Comparison of ENCODE assay signal across 8 cellular contexts in the genomic region with DNA sequence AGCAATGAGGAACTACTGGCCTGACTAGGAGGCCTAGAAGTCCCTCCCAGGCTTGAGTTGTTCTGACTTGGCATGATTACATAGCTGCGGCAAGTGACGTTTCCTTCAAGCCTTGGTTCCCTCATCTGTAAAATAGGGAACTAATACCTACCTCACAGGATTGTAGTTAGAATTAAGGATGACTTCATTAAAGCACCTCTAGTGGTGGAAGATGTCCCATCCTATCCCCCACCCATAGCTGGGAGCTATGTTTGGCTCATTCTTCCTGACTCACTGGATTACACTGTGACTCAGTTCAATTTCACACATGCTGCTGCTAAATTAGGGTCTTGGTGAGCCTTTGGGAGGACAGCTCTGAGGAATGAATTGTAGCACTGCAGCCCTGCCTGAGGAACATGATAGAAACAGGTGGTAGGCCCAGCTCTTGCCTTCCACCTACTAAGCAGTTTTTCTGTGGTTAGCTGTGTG. TPM values are rescaled to one million over a fixed set of nuclear protein-coding genes. Genes with fewer than 3 reads are reported as not detected.
DNase-seq lines count a peak whose midpoint lies in the region; ATAC-seq and TF ChIP-seq lines count a peak whose summit lies in the region.

No MANE protein-coding gene starts in this region.

- H2BK15ac ChIP-seq in H9 (ENCODE audit: low read depth, low read length) = no peak overlapping the region

- peak; percentile 32; the same call in 2 of the 3 replicates for ATAC-seq in DND-41 (ENCODE audit: insufficient read depth, low read depth)
- peak; percentile 83 for ATAC-seq in RWPE2 (ENCODE audit: low read depth)
- no peak for ATAC-seq in HG02763 (IDR thresholded peaks at IDR 0.05; ENCODE audit: unreplicated experiment)

- H4K20me1 ChIP-seq in DND-41 (ENCODE audit: insufficient read depth, low read length) (no peaks in the 10 kb centered on the region), H9 (ENCODE audit: control insufficient read depth, insufficient read depth, insufficient read length) (no peaks in the 10 kb centered on the region)

- H3T11ph ChIP-seq in H9 (ENCODE audit: low read length) = no peak overlapping the region

- TF ChIP-seq CTCF in DND-41 (IDR thresholded peaks at IDR 0.05; ENCODE audit: borderline replicate concordance, extremely low read depth, low read length, poor library complexity, severe bottlenecking) = no peak
- TF ChIP-seq CTCF in H9 (conservative IDR thresholded peaks at IDR 0.05) = peak; percentile 34; the same call in 2 of the 3 replicates
- TF ChIP-seq CTCF in RWPE2 (IDR thresholded peaks at IDR 0.05; ENCODE audit: poor library complexity, severe bottlenecking) = peak; percentile 40
- TF ChIP-seq CTCF in fibroblast of pulmonary artery (IDR thresholded peaks at IDR 0.05; ENCODE audit: low read length, missing control alignments) = peak; percentile 1
- TF ChIP-seq CTCF in type B pancreatic cell (conservative IDR thresholded peaks at IDR 0.05) = peak; percentile 10

- H3K36me3 ChIP-seq in DND-41 (ENCODE audit: insufficient read depth, low read length) (no peaks in the 10 kb centered on the region), RWPE2 (ENCODE audit: low read depth) (no peaks in the 10 kb centered on the region)

- no peak overlapping the region for H2BK20ac ChIP-seq in H9 (ENCODE audit: low read depth, low read length, poor library complexity, severe bottlenecking)

- H4K91ac ChIP-seq in H9 (ENCODE audit: insufficient read length, low read depth, low read length) = no peak overlapping the region

- no peak overlapping the region for H3K23ac ChIP-seq in H9 (ENCODE audit: insufficient read length, low read depth, low read length)

- H3K9ac ChIP-seq in DND-41 (ENCODE audit: low read depth, low read length) (no peak overlapping the region), H9 (ENCODE audit: extremely low read depth, insufficient read length, low read length) (no peak overlapping the region)

- DNase-seq in DND-41 = no peak
- DNase-seq in H9 = no peak
- no peak for DNase-seq in RWPE2 (ENCODE audit: low spot score)
- peak; percentile 32 for DNase-seq in fibroblast of pulmonary artery (ENCODE audit: low read depth)
- no peak for DNase-seq in type B pancreatic cell (ENCODE audit: extremely low spot score, unreplicated experiment)
- DNase-seq in D341Med (ENCODE audit: low spot score) = no peak
- no peak for DNase-seq in stimulated activated CD4-positive, alpha-beta T cell treated with anti-CD3 and anti-CD28 coated beads, Interleukin-15, amount 100 ng/mL, for 24 hours

- H2AFZ ChIP-seq in DND-41 (ENCODE audit: low read depth, low read length) (no peak overlapping the region), H9 (ENCODE audit: low read length) (no peak overlapping the region)

- H3K27ac Mint-ChIP-seq in H9 (no peak overlapping the region), type B pancreatic cell (peak overlapping the region; percentile 22)

- H3K36me3 Mint-ChIP-seq in H9 (ENCODE audit: insufficient read depth in 1 of 3, low read depth in 3 of 3) (peaks cover 0 to 12% (median 0%) of the 10 kb centered on the region in 3 experiments; a peak in 2 of 7 replicates), type B pancreatic cell (peaks cover 3% of the 10 kb centered on the region)

- H3K4me3 ChIP-seq in DND-41 (ENCODE audit: low read depth in 1 of 2, low read length in 2 of 2) (no peak overlapping the region), RWPE2 (ENCODE audit: severe bottlenecking) (no peak overlapping the region), fibroblast of pulmonary artery (replicated peaks; ENCODE audit: low read depth, low read length) (no peak overlapping the region)

- no peaks in the 10 kb centered on the region for H3K23me2 ChIP-seq in H9 (ENCODE audit: insufficient read length, low read depth, low read length, poor library complexity, severe bottlenecking)

- no peaks in the 10 kb centered on the region for H3K9me3 Mint-ChIP-seq in H9
- H3K9me3 Mint-ChIP-seq in type B pancreatic cell = no peaks in the 10 kb centered on the region

- no CpG with 5 or more reads among the region's 2 CpGs for WGBS in H9 (ENCODE audit: extremely low coverage, insufficient read length, low lambda C conversion rate)

- no peaks in the 10 kb centered on the region for H3K79me1 ChIP-seq in H9 (ENCODE audit: insufficient read depth, low read depth, low read length, poor library complexity, severe bottlenecking)

- H3K4me1 ChIP-seq in DND-41 (ENCODE audit: insufficient read depth, low read length) = no peaks in the 10 kb centered on the region
- peaks cover 2% of the 10 kb centered on the region; the same call in 1 of the 2 replicates for H3K4me1 ChIP-seq in H9 (ENCODE audit: insufficient read depth, low read length)
- peaks cover 25% of the 10 kb centered on the region for H3K4me1 ChIP-seq in RWPE2 (ENCODE audit: insufficient read depth, poor library complexity, severe bottlenecking)

- H2BK5ac ChIP-seq in H9 (ENCODE audit: insufficient read length, low read length) = no peak overlapping the region

- peaks cover 28 to 30% of the 10 kb centered on the region in 2 experiments for H3K4me1 Mint-ChIP-seq in H9
- H3K4me1 Mint-ChIP-seq in type B pancreatic cell (ENCODE audit: unreplicated experiment) = peaks cover 10% of the 10 kb centered on the region

- H3K4me2 ChIP-seq in DND-41 (ENCODE audit: insufficient read depth, low read length) = no peak overlapping the region
- H3K4me2 ChIP-seq in H9 (ENCODE audit: insufficient read depth, insufficient read length, low read length) = no peak overlapping the region

- H4K8ac ChIP-seq in H9 (replicated peaks; ENCODE audit: insufficient read length, low read depth, low read length) = no peak overlapping the region

- no peak overlapping the region for H3K14ac ChIP-seq in H9 (ENCODE audit: insufficient read depth, low read length)

- no peak overlapping the region for H3K18ac ChIP-seq in H9 (ENCODE audit: insufficient read length, low read depth, low read length)

- H3K27me3 ChIP-seq in DND-41 (ENCODE audit: insufficient read depth, low read length, poor library complexity) = peaks cover 26% of the 10 kb centered on the region
- no peaks in the 10 kb centered on the region for H3K27me3 ChIP-seq in H9 (ENCODE audit: insufficient read depth, low read length)
- H3K27me3 ChIP-seq in RWPE2 (ENCODE audit: insufficient read depth, poor library complexity, severe bottlenecking) = no peaks in the 10 kb centered on the region

- H2BK12ac ChIP-seq in H9 (ENCODE audit: insufficient read length, low read depth, low read length) = no peak overlapping the region

- no peak overlapping the region for H3K56ac ChIP-seq in H9 (ENCODE audit: insufficient read length, low read depth, low read length)

- no peaks in the 10 kb centered on the region for H3K79me2 ChIP-seq in DND-41 (ENCODE audit: insufficient read depth, low read length)
- no peaks in the 10 kb centered on the region for H3K79me2 ChIP-seq in H9 (ENCODE audit: insufficient read depth, low read length)

- no peak overlapping the region for H3K4ac ChIP-seq in H9 (ENCODE audit: low read depth, low read length)

- no peaks in the 10 kb centered on the region for H3K9me3 ChIP-seq in DND-41 (ENCODE audit: insufficient read depth, low read length, severe bottlenecking)
- no peaks in the 10 kb centered on the region for H3K9me3 ChIP-seq in H9 (ENCODE audit: control insufficient read depth, low read depth, low read length)
- H3K9me3 ChIP-seq in RWPE2 (ENCODE audit: severe bottlenecking) = no peaks in the 10 kb centered on the region

- H3K4me3 Mint-ChIP-seq in H9 (no peak overlapping the region), type B pancreatic cell (no peak overlapping the region)

- no peak overlapping the region for H3K27ac ChIP-seq in DND-41 (ENCODE audit: low read length)
- H3K27ac ChIP-seq in H9 (ENCODE audit: insufficient read length, low read depth, low read length) = no peak overlapping the region
- H3K27ac ChIP-seq in RWPE2 (ENCODE audit: poor library complexity, severe bottlenecking) = no peak overlapping the region

- H2BK120ac ChIP-seq in H9 (ENCODE audit: low read depth, low read length, poor library complexity, severe bottlenecking) = no peak overlapping the region

- H2AK5ac ChIP-seq in H9 (ENCODE audit: insufficient read length, low read length) = no peak overlapping the region

- no peak overlapping the region for H4K5ac ChIP-seq in H9 (ENCODE audit: insufficient read length, low read depth, low read length)

- H3K27me3 Mint-ChIP-seq in H9 (ENCODE audit: low read depth) (peaks cover 2% of the 10 kb centered on the region; the same call in 1 of the 2 replicates), type B pancreatic cell (peaks cover 14% of the 10 kb centered on the region)

RNA-seq across cellular contexts. Expression of a gene that starts 6.0 kb away (rescaled TPM):
- total RNA-seq in H9 (2021) (6.3 and 8.1 TPM in 2 replicates), type B pancreatic cell (ENCODE audit: low replicate concordance) (1.4 and 5.0 TPM in 2 replicates)

RNA-seq across cellular contexts. Expression of a gene that starts 53.7 kb away (rescaled TPM):
- 104 TPM in 2 replicates for total RNA-seq in H9 (2021)
- 60.8 and 92.4 TPM in 2 replicates for total RNA-seq in type B pancreatic cell (ENCODE audit: low replicate concordance)
